In genomic region chr6:108632441-108632840, GRCh38 we compare ENCODE assay signal across 17 cellular contexts.
"Had no signal": no experiment of that assay in that cellular context is flagged by ENCODE, and none has a peak within 500 bp of the region (broad histone marks: within the 10 kb centered on the region; RNA-seq: fewer than 3 reads in every experiment).

No MANE protein-coding gene starts in this region.

- H2AFZ ChIP-seq: hepatocyte had no signal

- H3K27ac ChIP-seq: adrenal gland, hepatocyte, SK-N-MC, skin epidermis, upper lobe of left lung had no signal

- H3K36me3 ChIP-seq: adrenal gland, upper lobe of left lung had no signal

- ATAC-seq: activated CD4-positive, alpha-beta T cell treated with anti-CD3 and anti-CD28 coated beads for 36 hours; activated naive CD4-positive, alpha-beta T cell treated with anti-CD3 and anti-CD28 coated beads, Interleukin-2, amount 50 U/mL, for 72 hours; esophagus mucosa; left colon; stimulated activated naive CD8-positive, alpha-beta T cell treated with anti-CD3 and anti-CD28 coated beads, Interleukin-15, amount 100 ng/mL, for 72 hours; WTC11 had no signal

- H3K27me3 ChIP-seq: adrenal gland, hepatocyte, upper lobe of left lung had no signal

- DNase-seq: activated CD4-positive, alpha-beta T cell treated with anti-CD3 and anti-CD28 coated beads for 36 hours; activated CD4-positive, alpha-beta T cell treated with anti-CD3 and anti-CD28 coated beads, Interleukin-2, amount 50 U/mL, for 48 hours; activated gamma-delta T cell treated with Interleukin-2 at 50 U/mL for 16 hours; activated T-cell treated with anti-CD3 and anti-CD28 coated beads for 4 hours; left colon; nucleus accumbens; stimulated activated CD4-positive, alpha-beta T cell treated with anti-CD3 and anti-CD28 coated beads, Interleukin-15, amount 100 ng/mL, for 24 hours; stimulated activated CD4-positive, alpha-beta T cell treated with anti-CD3 and anti-CD28 coated beads, Interleukin-2, amount 100 ng/mL, for 48 hours; stimulated activated naive CD8-positive, alpha-beta T cell treated with anti-CD3 and anti-CD28 coated beads, Interleukin-15, amount 100 ng/mL, for 72 hours; upper lobe of left lung had no signal

- H3K4me3 ChIP-seq: adrenal gland, hepatocyte, SK-N-MC, skin epidermis, upper lobe of left lung had no signal

- H3K4me2 ChIP-seq: hepatocyte had no signal

- H3K9me3 ChIP-seq: adrenal gland, upper lobe of left lung had no signal
